ENCODE assay signal across 1 cellular context in genomic region chr1:42963378-42964005, GRCh38.
TF ChIP-seq lines count a peak whose summit lies in the region.

No MANE protein-coding gene starts in this region.

TF ChIP-seq in K562, 482 proteins besides CTCF, POLR2A, EP300 and RAD21 (continued from another document and continues in another):
- TF ChIP-seq MBD1 (CRISPR knock-in tag; IDR thresholded peaks at IDR 0.05), result no peak
- peak; percentile 72 for TF ChIP-seq MEF2A (IDR thresholded peaks at IDR 0.05; ENCODE audit: control insufficient read depth, low read depth, low read length)
- TF ChIP-seq NEUROD1 (IDR thresholded peaks at IDR 0.05; ENCODE audit: borderline replicate concordance, low read depth, low read length, partially characterized antibody), result peak; percentile 93
- peak; percentile 93 for TF ChIP-seq MYNN (IDR thresholded peaks at IDR 0.05)
- no peak for TF ChIP-seq MYNN (CRISPR knock-in tag; IDR thresholded peaks at IDR 0.05)
- TF ChIP-seq HDAC2 (IDR thresholded peaks at IDR 0.05), result peak; percentile 83; the same call in 1 of the 2 replicates
- TF ChIP-seq, protein P1, sequence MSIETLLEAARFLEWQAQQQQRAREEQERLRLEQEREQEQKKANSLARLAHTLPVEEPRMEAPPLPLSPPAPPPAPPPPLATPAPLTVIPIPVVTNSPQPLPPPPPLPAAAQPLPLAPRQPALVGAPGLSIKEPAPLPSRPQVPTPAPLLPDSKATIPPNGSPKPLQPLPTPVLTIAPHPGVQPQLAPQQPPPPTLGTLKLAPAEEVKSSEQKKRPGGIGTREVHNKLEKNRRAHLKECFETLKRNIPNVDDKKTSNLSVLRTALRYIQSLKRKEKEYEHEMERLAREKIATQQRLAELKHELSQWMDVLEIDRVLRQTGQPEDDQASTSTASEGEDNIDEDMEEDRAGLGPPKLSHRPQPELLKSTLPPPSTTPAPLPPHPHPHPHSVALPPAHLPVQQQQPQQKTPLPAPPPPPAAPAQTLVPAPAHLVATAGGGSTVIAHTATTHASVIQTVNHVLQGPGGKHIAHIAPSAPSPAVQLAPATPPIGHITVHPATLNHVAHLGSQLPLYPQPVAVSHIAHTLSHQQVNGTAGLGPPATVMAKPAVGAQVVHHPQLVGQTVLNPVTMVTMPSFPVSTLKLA (conservative IDR thresholded peaks at IDR 0.05), result peak; percentile 58 to 84
- TF ChIP-seq ZC3H11A (IDR thresholded peaks at IDR 0.05; ENCODE audit: low read depth, low read length), result no peak
- TF ChIP-seq, protein P2, sequence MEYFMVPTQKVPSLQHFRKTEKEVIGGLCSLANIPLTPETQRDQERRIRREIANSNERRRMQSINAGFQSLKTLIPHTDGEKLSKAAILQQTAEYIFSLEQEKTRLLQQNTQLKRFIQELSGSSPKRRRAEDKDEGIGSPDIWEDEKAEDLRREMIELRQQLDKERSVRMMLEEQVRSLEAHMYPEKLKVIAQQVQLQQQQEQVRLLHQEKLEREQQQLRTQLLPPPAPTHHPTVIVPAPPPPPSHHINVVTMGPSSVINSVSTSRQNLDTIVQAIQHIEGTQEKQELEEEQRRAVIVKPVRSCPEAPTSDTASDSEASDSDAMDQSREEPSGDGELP (CRISPR knock-in tag; IDR thresholded peaks at IDR 0.05; ENCODE audit: borderline replicate concordance), result peak; percentile 99
- peak; percentile 97 for TF ChIP-seq FOXM1 (IDR thresholded peaks at IDR 0.05; ENCODE audit: low read depth)
- TF ChIP-seq FOXM1 (CRISPR knock-in tag; IDR thresholded peaks at IDR 0.05; ENCODE audit: low read depth), result peak; percentile 66; the same call in 1 of the 2 replicates
- TF ChIP-seq NR4A1 (CRISPR knock-in tag; IDR thresholded peaks at IDR 0.05), result no peak
- peak; percentile 82 for TF ChIP-seq NR4A1 (tag; IDR thresholded peaks at IDR 0.05)
- no peak for TF ChIP-seq NR3C1 (CRISPR knock-in tag; IDR thresholded peaks at IDR 0.05)
- TF ChIP-seq ZNF507 (tag; conservative IDR thresholded peaks at IDR 0.05), result no peak
- TF ChIP-seq C11orf30 (IDR thresholded peaks at IDR 0.05; ENCODE audit: low read depth), result peak; percentile 93
- TF ChIP-seq PHF20 (IDR thresholded peaks at IDR 0.05; ENCODE audit: partially characterized antibody), result no peak
- TF ChIP-seq TAF9B (IDR thresholded peaks at IDR 0.05; ENCODE audit: partially characterized antibody), result peak; percentile 96
- TF ChIP-seq, protein P3, sequence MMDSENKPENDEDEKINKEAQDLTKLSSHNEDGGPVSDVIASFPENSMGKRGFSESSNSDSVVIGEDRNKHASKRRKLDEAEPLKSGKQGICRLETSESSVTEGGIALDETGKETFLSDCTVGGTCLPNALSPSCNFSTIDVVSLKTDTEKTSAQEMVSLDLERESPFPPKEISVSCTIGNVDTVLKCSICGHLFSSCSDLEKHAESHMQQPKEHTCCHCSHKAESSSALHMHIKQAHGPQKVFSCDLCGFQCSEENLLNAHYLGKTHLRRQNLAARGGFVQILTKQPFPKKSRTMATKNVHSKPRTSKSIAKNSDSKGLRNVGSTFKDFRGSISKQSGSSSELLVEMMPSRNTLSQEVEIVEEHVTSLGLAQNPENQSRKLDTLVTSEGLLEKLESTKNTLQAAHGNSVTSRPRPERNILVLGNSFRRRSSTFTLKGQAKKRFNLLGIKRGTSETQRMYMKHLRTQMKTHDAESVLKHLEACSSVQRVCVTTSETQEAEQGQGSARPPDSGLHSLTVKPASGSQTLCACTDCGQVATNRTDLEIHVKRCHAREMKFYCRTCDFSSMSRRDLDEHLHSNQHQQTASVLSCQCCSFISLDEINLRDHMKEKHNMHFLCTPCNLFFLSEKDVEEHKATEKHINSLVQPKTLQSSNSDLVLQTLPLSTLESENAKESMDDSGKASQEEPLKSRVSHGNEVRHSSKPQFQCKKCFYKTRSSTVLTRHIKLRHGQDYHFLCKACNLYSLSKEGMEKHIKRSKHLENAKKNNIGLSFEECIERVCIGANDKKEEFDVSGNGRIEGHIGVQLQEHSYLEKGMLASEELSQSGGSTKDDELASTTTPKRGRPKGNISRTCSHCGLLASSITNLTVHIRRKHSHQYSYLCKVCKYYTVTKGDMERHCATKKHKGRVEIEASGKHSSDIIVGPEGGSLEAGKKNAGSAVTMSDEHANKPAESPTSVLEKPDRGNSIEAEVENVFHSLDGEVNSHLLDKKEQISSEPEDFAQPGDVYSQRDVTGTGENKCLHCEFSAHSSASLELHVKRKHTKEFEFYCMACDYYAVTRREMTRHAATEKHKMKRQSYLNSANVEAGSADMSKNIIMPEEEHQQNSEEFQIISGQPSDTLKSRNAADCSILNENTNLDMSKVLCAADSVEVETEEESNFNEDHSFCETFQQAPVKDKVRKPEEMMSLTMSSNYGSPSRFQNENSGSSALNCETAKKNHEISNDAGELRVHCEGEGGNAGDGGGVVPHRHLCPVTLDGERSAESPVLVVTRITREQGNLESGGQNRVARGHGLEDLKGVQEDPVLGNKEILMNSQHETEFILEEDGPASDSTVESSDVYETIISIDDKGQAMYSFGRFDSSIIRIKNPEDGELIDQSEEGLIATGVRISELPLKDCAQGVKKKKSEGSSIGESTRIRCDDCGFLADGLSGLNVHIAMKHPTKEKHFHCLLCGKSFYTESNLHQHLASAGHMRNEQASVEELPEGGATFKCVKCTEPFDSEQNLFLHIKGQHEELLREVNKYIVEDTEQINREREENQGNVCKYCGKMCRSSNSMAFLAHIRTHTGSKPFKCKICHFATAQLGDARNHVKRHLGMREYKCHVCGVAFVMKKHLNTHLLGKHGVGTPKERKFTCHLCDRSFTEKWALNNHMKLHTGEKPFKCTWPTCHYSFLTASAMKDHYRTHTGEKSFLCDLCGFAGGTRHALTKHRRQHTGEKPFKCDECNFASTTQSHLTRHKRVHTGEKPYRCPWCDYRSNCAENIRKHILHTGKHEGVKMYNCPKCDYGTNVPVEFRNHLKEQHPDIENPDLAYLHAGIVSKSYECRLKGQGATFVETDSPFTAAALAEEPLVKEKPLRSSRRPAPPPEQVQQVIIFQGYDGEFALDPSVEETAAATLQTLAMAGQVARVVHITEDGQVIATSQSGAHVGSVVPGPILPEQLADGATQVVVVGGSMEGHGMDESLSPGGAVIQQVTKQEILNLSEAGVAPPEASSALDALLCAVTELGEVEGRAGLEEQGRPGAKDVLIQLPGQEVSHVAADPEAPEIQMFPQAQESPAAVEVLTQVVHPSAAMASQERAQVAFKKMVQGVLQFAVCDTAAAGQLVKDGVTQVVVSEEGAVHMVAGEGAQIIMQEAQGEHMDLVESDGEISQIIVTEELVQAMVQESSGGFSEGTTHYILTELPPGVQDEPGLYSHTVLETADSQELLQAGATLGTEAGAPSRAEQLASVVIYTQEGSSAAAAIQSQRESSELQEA (IDR thresholded peaks at IDR 0.05; ENCODE audit: low read depth), result peak; percentile 39; the same call in 1 of the 2 replicates
- 0 out of 2 replicates have a peak, but pooled peaks have one; percentile 34 for TF ChIP-seq AFF4 (CRISPR knock-in tag; IDR thresholded peaks at IDR 0.05)
- TF ChIP-seq ZNF311 (CRISPR knock-in tag; IDR thresholded peaks at IDR 0.05), result no peak
- peak; percentile 74 for TF ChIP-seq NFRKB (IDR thresholded peaks at IDR 0.05; ENCODE audit: low read depth)
- TF ChIP-seq, protein P4, sequence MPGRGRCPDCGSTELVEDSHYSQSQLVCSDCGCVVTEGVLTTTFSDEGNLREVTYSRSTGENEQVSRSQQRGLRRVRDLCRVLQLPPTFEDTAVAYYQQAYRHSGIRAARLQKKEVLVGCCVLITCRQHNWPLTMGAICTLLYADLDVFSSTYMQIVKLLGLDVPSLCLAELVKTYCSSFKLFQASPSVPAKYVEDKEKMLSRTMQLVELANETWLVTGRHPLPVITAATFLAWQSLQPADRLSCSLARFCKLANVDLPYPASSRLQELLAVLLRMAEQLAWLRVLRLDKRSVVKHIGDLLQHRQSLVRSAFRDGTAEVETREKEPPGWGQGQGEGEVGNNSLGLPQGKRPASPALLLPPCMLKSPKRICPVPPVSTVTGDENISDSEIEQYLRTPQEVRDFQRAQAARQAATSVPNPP (IDR thresholded peaks at IDR 0.05; ENCODE audit: borderline replicate concordance, insufficient read depth, insufficient read length), result no peak
- TF ChIP-seq FOXK2 (conservative IDR thresholded peaks at IDR 0.05 in 1 of 2, IDR thresholded peaks at IDR 0.05 in 1 of 2; ENCODE audit: low read depth in 2 of 2), result peak; percentile 89 to 93
- TF ChIP-seq STAG1 (CRISPR knock-in tag; IDR thresholded peaks at IDR 0.05; ENCODE audit: borderline replicate concordance), result no peak
- TF ChIP-seq DACH1 (IDR thresholded peaks at IDR 0.05; ENCODE audit: partially characterized antibody), result peak; percentile 98
- no peak for TF ChIP-seq PTTG1 (tag; IDR thresholded peaks at IDR 0.05; ENCODE audit: low read depth)
- TF ChIP-seq, protein P5, sequence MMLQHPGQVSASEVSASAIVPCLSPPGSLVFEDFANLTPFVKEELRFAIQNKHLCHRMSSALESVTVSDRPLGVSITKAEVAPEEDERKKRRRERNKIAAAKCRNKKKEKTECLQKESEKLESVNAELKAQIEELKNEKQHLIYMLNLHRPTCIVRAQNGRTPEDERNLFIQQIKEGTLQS (IDR thresholded peaks at IDR 0.05), result peak; percentile 96
- TF ChIP-seq, protein P5 (CRISPR knock-in tag; conservative IDR thresholded peaks at IDR 0.05), result peak; percentile 83; the same call in 1 of the 2 replicates
- TF ChIP-seq DPF2 (IDR thresholded peaks at IDR 0.05), result peak; percentile 97
- TF ChIP-seq RNF2 (IDR thresholded peaks at IDR 0.05), result peak; percentile 94; the same call in 1 of the 2 replicates
- TF ChIP-seq HOXB6 (CRISPR knock-in tag; IDR thresholded peaks at IDR 0.05; ENCODE audit: borderline replicate concordance), result no peak
- no peak for TF ChIP-seq STAT5B (CRISPR knock-in tag; IDR thresholded peaks at IDR 0.05)
- TF ChIP-seq LARP7 (IDR thresholded peaks at IDR 0.05), result peak; percentile 86
- TF ChIP-seq, protein P6, sequence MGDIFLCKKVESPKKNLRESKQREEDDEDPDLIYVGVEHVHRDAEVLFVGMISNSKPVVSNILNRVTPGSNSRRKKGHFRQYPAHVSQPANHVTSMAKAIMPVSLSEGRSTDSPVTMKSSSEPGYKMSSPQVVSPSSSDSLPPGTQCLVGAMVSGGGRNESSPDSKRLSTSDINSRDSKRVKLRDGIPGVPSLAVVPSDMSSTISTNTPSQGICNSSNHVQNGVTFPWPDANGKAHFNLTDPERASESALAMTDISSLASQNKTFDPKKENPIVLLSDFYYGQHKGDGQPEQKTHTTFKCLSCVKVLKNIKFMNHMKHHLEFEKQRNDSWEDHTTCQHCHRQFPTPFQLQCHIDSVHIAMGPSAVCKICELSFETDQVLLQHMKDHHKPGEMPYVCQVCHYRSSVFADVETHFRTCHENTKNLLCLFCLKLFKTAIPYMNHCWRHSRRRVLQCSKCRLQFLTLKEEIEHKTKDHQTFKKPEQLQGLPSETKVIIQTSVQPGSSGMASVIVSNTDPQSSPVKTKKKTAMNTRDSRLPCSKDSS (IDR thresholded peaks at IDR 0.05; ENCODE audit: low read depth, partially characterized antibody), result no peak
- TF ChIP-seq HINFP (tag; conservative IDR thresholded peaks at IDR 0.05; ENCODE audit: low read depth), result no peak
